Comparison of ENCODE assay signal across 23 cellular contexts in genomic region chr12:80260269-80260668, GRCh38.
"Had no signal": no experiment of that assay in that cellular context is flagged by ENCODE, and none has a peak within 500 bp of the region (broad histone marks: within the 10 kb centered on the region; RNA-seq: fewer than 3 reads in every experiment).

No MANE protein-coding gene starts in this region.

- H3K27me3 ChIP-seq: neural progenitor cell, ovary, right lobe of liver, sigmoid colon, stomach, thyroid gland, tibial nerve, upper lobe of left lung, vagina had no signal

- H3K9me3 ChIP-seq: ovary, psoas muscle, right lobe of liver, sigmoid colon, stomach, thoracic aorta, thyroid gland, tibial nerve, upper lobe of left lung, vagina had no signal

- DNase-seq: occipital lobe; ovary; posterior cingulate gyrus; psoas muscle; right cardiac atrium; right lobe of liver; sigmoid colon; small intestine; stimulated activated CD4-positive, alpha-beta T cell treated with anti-CD3 and anti-CD28 coated beads, Interleukin-15, amount 100 ng/mL, for 24 hours; stimulated activated CD4-positive, alpha-beta T cell treated with anti-CD3 and anti-CD28 coated beads, Interleukin-2, amount 100 ng/mL, for 24 hours; stimulated activated CD4-positive, alpha-beta T cell treated with anti-CD3 and anti-CD28 coated beads, Interleukin-2, amount 100 ng/mL, for 48 hours; stimulated activated CD4-positive, alpha-beta T cell treated with anti-CD3 and anti-CD28 coated beads, Interleukin-4, amount 100 ng/mL, for 24 hours; stimulated activated naive B cell treated with anti-CD40 and anti-IgM and Interleukin-4, amounts not matched to agents 10 μg/mL and 1 μg/mL and 100 μg/mL, for 72 hours; stimulated activated naive CD4-positive, alpha-beta T cell treated with Interleukin-2 at 50 U/mL for 16 hours; stomach; thyroid gland; upper lobe of left lung had no signal

- ATAC-seq: psoas muscle; right cardiac atrium; right lobe of liver; stimulated activated effector memory CD8-positive, alpha-beta T cell treated with anti-CD3 and anti-CD28 coated beads, Interleukin-12 subunit alpha, Interleukin-12 subunit beta, amount 100 ng/mL, for 72 hours; stimulated activated naive B cell treated with anti-CD40 and anti-IgM and Interleukin-4, amounts not matched to agents 10 μg/mL and 1 μg/mL and 100 μg/mL, for 72 hours had no signal

- H3K4me3 ChIP-seq: neural progenitor cell, ovary, psoas muscle, right lobe of liver, sigmoid colon, stomach, thoracic aorta, thyroid gland, tibial nerve, upper lobe of left lung, vagina had no signal

- H3K36me3 ChIP-seq: neural progenitor cell, ovary, right lobe of liver, sigmoid colon, stomach, thoracic aorta, thyroid gland, tibial nerve, upper lobe of left lung, vagina had no signal

- H3K27ac ChIP-seq: neural progenitor cell, ovary, parathyroid adenoma, psoas muscle, right lobe of liver, sigmoid colon, stomach, thoracic aorta, thyroid gland, tibial nerve, upper lobe of left lung, vagina had no signal

- H3K4me1 ChIP-seq: neural progenitor cell, parathyroid adenoma, psoas muscle, right lobe of liver, sigmoid colon, stomach, thyroid gland, tibial nerve, upper lobe of left lung, vagina had no signal
